8 cellular contexts compared by ENCODE assay signal in the genomic region with DNA sequence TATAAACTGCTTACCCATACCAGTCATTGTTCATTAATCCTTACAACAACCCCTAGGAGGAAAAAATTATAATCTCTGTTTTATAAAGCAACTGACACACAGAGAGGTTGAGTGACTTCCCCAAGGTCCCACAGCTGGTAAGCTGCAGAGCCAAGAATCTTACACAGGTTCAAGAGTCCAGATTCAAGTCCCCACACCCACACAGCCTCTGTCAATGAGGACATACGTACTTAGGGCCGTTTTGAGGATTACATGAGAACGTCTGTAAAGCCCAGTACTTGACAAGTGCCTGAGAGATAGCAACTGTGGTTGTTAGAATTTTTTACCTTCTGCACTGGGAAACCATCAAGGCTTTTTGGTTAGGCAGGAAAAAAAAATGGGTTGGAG. TPM values are rescaled to one million over a fixed set of nuclear protein-coding genes. Genes with fewer than 3 reads are reported as not detected.
DNase-seq lines count a peak whose midpoint lies in the region; ATAC-seq and TF ChIP-seq lines count a peak whose summit lies in the region.

No MANE protein-coding gene starts in this region.

- H3K4me3 ChIP-seq in Panc1 (ENCODE audit: low read depth in 2 of 2, low read length in 2 of 2) = peak overlapping the region; percentile 59 to 87
- H3K4me3 ChIP-seq in fibroblast of lung (replicated peaks in 1 of 4; ENCODE audit: control extremely low read depth in 1 of 4, insufficient read depth in 1 of 4, low read depth in 3 of 4, low read length in 4 of 4) = peak overlapping the region in 3 of 4 experiments; percentile 29 to 65 (median 59)
- peak overlapping the region; percentile 72 for H3K4me3 ChIP-seq in rectal smooth muscle tissue (ENCODE audit: low read length)

- H3K27me3 ChIP-seq in Panc1 (ENCODE audit: control insufficient read depth, insufficient read depth, low read length) = no peaks in the 10 kb centered on the region
- H3K27me3 ChIP-seq in fibroblast of lung (ENCODE audit: control insufficient read depth, insufficient read depth, low read length) = no peaks in the 10 kb centered on the region
- H3K27me3 ChIP-seq in rectal smooth muscle tissue (ENCODE audit: control insufficient read depth, insufficient read depth, low read length) = no peaks in the 10 kb centered on the region

- peaks cover 17% of the 10 kb centered on the region for H3K79me2 ChIP-seq in fibroblast of lung (ENCODE audit: control insufficient read depth, insufficient read depth, low read length)

- H2AFZ ChIP-seq in fibroblast of lung (ENCODE audit: low read length) = peak overlapping the region; percentile 74

- H3K27ac ChIP-seq in Panc1 (ENCODE audit: low read length) (peak overlapping the region; percentile 81), fibroblast of lung (ENCODE audit: insufficient read depth, low read length) (peak overlapping the region; percentile 54), rectal smooth muscle tissue (ENCODE audit: low read depth, low read length) (peak overlapping the region; percentile 76)

- BruUV-seq in Panc1 (replicated peaks; lab: Mats Ljungman, UMichigan) = no TSS peak

- no peaks in the 10 kb centered on the region for H3K9me3 ChIP-seq in Panc1 (ENCODE audit: control insufficient read depth, insufficient read depth, low read depth, low read length)
- H3K9me3 ChIP-seq in fibroblast of lung (ENCODE audit: control insufficient read depth, insufficient read depth, low read depth, low read length) = no peaks in the 10 kb centered on the region

- TF ChIP-seq CTCF in Panc1 (IDR thresholded peaks at IDR 0.05) (no peak), fibroblast of lung (conservative IDR thresholded peaks at IDR 0.05 in 1 of 2, IDR thresholded peaks at IDR 0.05 in 1 of 2; ENCODE audit: low read depth in 1 of 2, low read length in 2 of 2) (no peak)

- CTCF ChIA-PET in activated CD4-positive, alpha-beta T cell treated with anti-CD3 and anti-CD28 coated beads for 36 hours (lab: Charles Lee) = no interaction called here
- CTCF ChIA-PET in Panc1 (lab: Charles Lee) = no interaction called here

- ATAC-seq in activated CD4-positive, alpha-beta T cell treated with anti-CD3 and anti-CD28 coated beads for 36 hours = peak; percentile 14
- ATAC-seq in Panc1 (no peak; the same call in 1 of the 2 replicates), GM18498 (IDR thresholded peaks at IDR 0.05; ENCODE audit: unreplicated experiment) (no peak), GM18861 (IDR thresholded peaks at IDR 0.05; ENCODE audit: unreplicated experiment) (no peak)

- peak overlapping the region; percentile 32 for H3K4me2 ChIP-seq in fibroblast of lung (ENCODE audit: extremely low read depth, insufficient read depth, low read length)

- peaks cover 14% of the 10 kb centered on the region for H3K4me1 Mint-ChIP-seq in activated CD4-positive, alpha-beta T cell treated with anti-CD3 and anti-CD28 coated beads for 36 hours

- H3K4me3 Mint-ChIP-seq in activated CD4-positive, alpha-beta T cell treated with anti-CD3 and anti-CD28 coated beads for 36 hours = peak overlapping the region; percentile 65

- H3K9ac ChIP-seq in fibroblast of lung (ENCODE audit: insufficient read depth, low read length) = no peak overlapping the region
- no peak overlapping the region for H3K9ac ChIP-seq in rectal smooth muscle tissue (ENCODE audit: low read length)

- H3K9me3 Mint-ChIP-seq in activated CD4-positive, alpha-beta T cell treated with anti-CD3 and anti-CD28 coated beads for 36 hours (ENCODE audit: low read depth) = no peaks in the 10 kb centered on the region

- H3K4me1 ChIP-seq in Panc1 (ENCODE audit: control insufficient read depth, insufficient read depth, low read length) (peaks cover 14% of the 10 kb centered on the region), fibroblast of lung (ENCODE audit: control insufficient read depth, extremely low read depth, insufficient read depth, low read length) (no peaks in the 10 kb centered on the region), rectal smooth muscle tissue (ENCODE audit: control insufficient read depth, insufficient read depth, low read length) (no peaks in the 10 kb centered on the region)

- in situ Hi-C loops in Panc1 (cut with HindIII; ENCODE audit: low pct_unique_long_range_greater_than_20kb, low sequenced_read_pairs) = no loop called here

- DNase-seq in activated CD4-positive, alpha-beta T cell treated with anti-CD3 and anti-CD28 coated beads for 36 hours = peak; percentile 7
- no peak for DNase-seq in activated CD4-positive, alpha-beta T cell treated with anti-CD3 and anti-CD28 coated beads for 48 hours
- DNase-seq in Panc1 (ENCODE audit: low read depth, low spot score) (no peak), fibroblast of lung (ENCODE audit: low read depth in 2 of 2) (peak; percentile 7 to 11), NCI-H2171 (lab: John Stamatoyannopoulos, UW) (no peak)

- peak overlapping the region; percentile 60 for H3K27ac Mint-ChIP-seq in activated CD4-positive, alpha-beta T cell treated with anti-CD3 and anti-CD28 coated beads for 36 hours

- H4K20me1 ChIP-seq in fibroblast of lung (ENCODE audit: control insufficient read depth, extremely low read depth, insufficient read depth, low read length) = no peaks in the 10 kb centered on the region

- intact Hi-C loops in activated CD4-positive, alpha-beta T cell treated with anti-CD3 and anti-CD28 coated beads for 36 hours (cut with DNase I, micrococcal nuclease) = loop anchor here in 1 of 2 experiments (5.0 kb wide), 1 partner anchor 69 kb away; the partner anchor contains the start of gene SLC25A5
- intact Hi-C loops in Panc1 (cut with micrococcal nuclease; ENCODE audit: unreplicated experiment) = no loop called here

- POLR2A ChIA-PET in activated CD4-positive, alpha-beta T cell treated with anti-CD3 and anti-CD28 coated beads for 36 hours (lab: Charles Lee) = no interaction called here
- POLR2A ChIA-PET in Panc1 (lab: Charles Lee) = no interaction called here

- H3K27me3 Mint-ChIP-seq in activated CD4-positive, alpha-beta T cell treated with anti-CD3 and anti-CD28 coated beads for 36 hours = peaks cover 3% of the 10 kb centered on the region

- no peaks in the 10 kb centered on the region for H3K36me3 Mint-ChIP-seq in activated CD4-positive, alpha-beta T cell treated with anti-CD3 and anti-CD28 coated beads for 36 hours (ENCODE audit: low read depth)

- H3K36me3 ChIP-seq in Panc1 (ENCODE audit: control insufficient read depth, insufficient read depth, low read length) (no peaks in the 10 kb centered on the region), fibroblast of lung (ENCODE audit: control insufficient read depth, insufficient read depth, low read length) (no peaks in the 10 kb centered on the region), rectal smooth muscle tissue (ENCODE audit: control insufficient read depth, insufficient read depth, low read length) (no peaks in the 10 kb centered on the region)

RNA-seq across cellular contexts. Expression of gene SLC25A43, which starts 0.6 kb away (rescaled TPM):
- total RNA-seq in activated CD4-positive, alpha-beta T cell treated with anti-CD3 and anti-CD28 coated beads for 36 hours = 1 to 10 TPM; 3.6 to 4.8 TPM
- 35.5 TPM for total RNA-seq in Panc1 (2021; ENCODE audit: unreplicated experiment)
- 39.1 TPM for polyA plus RNA-seq in Panc1 (2012; ENCODE audit: insufficient read length)
- total RNA-seq in fibroblast of lung = 22.6 and 31.0 TPM in 2 replicates
- 25.7 and 31.6 TPM in 2 replicates for polyA plus RNA-seq in fibroblast of lung
- 16.7 and 19.1 TPM in 2 replicates for polyA plus RNA-seq in fibroblast of lung (2012)
- 22.9 and 29.5 TPM in 2 replicates for polyA minus RNA-seq in fibroblast of lung (ENCODE audit: low replicate concordance)

Comparison
In these comparisons a context has a peak if more than half of its experiments do, and no peak if none do; other contexts are left out.
1. DNase-seq: peak in activated CD4-positive, alpha-beta T cell treated with anti-CD3 and anti-CD28 coated beads for 36 hours (single experiment) and fibroblast of lung (2 of 2); none in activated CD4-positive, alpha-beta T cell treated with anti-CD3 and anti-CD28 coated beads for 48 hours (single experiment), Panc1 (single experiment) and NCI-H2171 (single experiment).
2. Peak in every context shown above with its lines, with median percentiles within 50 percentile points of each other: H3K27ac ChIP-seq and H3K4me3 ChIP-seq.